ENCODE assay signal across 24 cellular contexts in genomic region chr10:124898493-124898892, GRCh38. TPM values are rescaled to one million over a fixed set of nuclear protein-coding genes. Genes with fewer than 3 reads are reported as not detected.
DNase-seq lines count a peak whose midpoint lies in the region; ATAC-seq and TF ChIP-seq lines count a peak whose summit lies in the region.
"Had no signal": no experiment of that assay in that cellular context is flagged by ENCODE, and none has a peak within 500 bp of the region (broad histone marks: within the 10 kb centered on the region; RNA-seq: fewer than 3 reads in every experiment).

No MANE protein-coding gene starts in this region.

- no peaks in the 10 kb centered on the region for H3K36me3 Mint-ChIP-seq in WTC11
- H3K36me3 Mint-ChIP-seq: activated CD4-positive, alpha-beta memory T cell treated with anti-CD3 and anti-CD28 coated beads for 36 hours; neural progenitor cell had no signal

- ATAC-seq in WTC11 (peak; percentile 86), left colon (peak; percentile 83), upper lobe of right lung (no peak), HG03460 (IDR thresholded peaks at IDR 0.05; ENCODE audit: unreplicated experiment) (no peak)
- ATAC-seq: stimulated activated naive CD8-positive, alpha-beta T cell treated with anti-CD3 and anti-CD28 coated beads, Interleukin-15, amount 100 ng/mL, for 72 hours had no signal

- no peaks in the 10 kb centered on the region for H3K4me1 ChIP-seq in upper lobe of right lung
- H3K4me1 ChIP-seq: sigmoid colon, tibial artery had no signal

- H3K27me3 ChIP-seq in upper lobe of right lung: peaks cover 5% of the 10 kb centered on the region
- H3K27me3 ChIP-seq: neural progenitor cell, tibial artery had no signal

- no peak overlapping the region for H3K27ac ChIP-seq in upper lobe of right lung
- H3K27ac ChIP-seq: neural progenitor cell, sigmoid colon, tibial artery had no signal

- TF ChIP-seq CTCF in WTC11 (IDR thresholded peaks at IDR 0.05): no peak
- TF ChIP-seq CTCF in upper lobe of right lung (IDR thresholded peaks at IDR 0.05): no peak

- no peaks in the 10 kb centered on the region; the same call in 1 of the 2 replicates for H3K27me3 Mint-ChIP-seq in WTC11 (ENCODE audit: low read depth)

- no peak overlapping the region for H3K27ac Mint-ChIP-seq in WTC11
- H3K27ac Mint-ChIP-seq: activated CD4-positive, alpha-beta memory T cell treated with anti-CD3 and anti-CD28 coated beads for 36 hours; stimulated activated naive CD8-positive, alpha-beta T cell treated with anti-CD3 and anti-CD28 coated beads, Interleukin-15, amount 100 ng/mL, for 72 hours had no signal

- H3K4me3 Mint-ChIP-seq in WTC11: no peak overlapping the region
- H3K4me3 Mint-ChIP-seq: activated CD4-positive, alpha-beta memory T cell treated with anti-CD3 and anti-CD28 coated beads for 36 hours; stimulated activated naive CD8-positive, alpha-beta T cell treated with anti-CD3 and anti-CD28 coated beads, Interleukin-15, amount 100 ng/mL, for 72 hours had no signal

- POLR2A ChIA-PET in WTC11 (lab: Charles Lee): interaction anchor here (0.6 to 0.8 kb wide), 2 partner anchors 12 to 112 kb away, joined by 3 to 4 read pairs; no protein-coding TSS in a partner anchor

- H3K9me3 ChIP-seq in upper lobe of right lung: no peaks in the 10 kb centered on the region
- H3K9me3 ChIP-seq: sigmoid colon, tibial artery had no signal

- H3K4me1 Mint-ChIP-seq in WTC11: no peaks in the 10 kb centered on the region
- H3K4me1 Mint-ChIP-seq: stimulated activated naive CD8-positive, alpha-beta T cell treated with anti-CD3 and anti-CD28 coated beads, Interleukin-15, amount 100 ng/mL, for 72 hours had no signal

- CTCF ChIA-PET in WTC11 (lab: Charles Lee): no interaction called here

- intact Hi-C loops in left colon (cut with DNase I, micrococcal nuclease) (no loop called here), upper lobe of right lung (cut with DNase I) (no loop called here)

- no peak overlapping the region for H3K4me3 ChIP-seq in upper lobe of right lung
- H3K4me3 ChIP-seq: lung, neural progenitor cell, sigmoid colon, tibial artery had no signal

- H3K36me3 ChIP-seq in upper lobe of right lung: no peaks in the 10 kb centered on the region
- H3K36me3 ChIP-seq: neural progenitor cell, sigmoid colon, tibial artery had no signal

- no peaks in the 10 kb centered on the region for H3K9me3 Mint-ChIP-seq in WTC11
- H3K9me3 Mint-ChIP-seq: activated CD4-positive, alpha-beta memory T cell treated with anti-CD3 and anti-CD28 coated beads for 36 hours; neural progenitor cell; stimulated activated naive CD8-positive, alpha-beta T cell treated with anti-CD3 and anti-CD28 coated beads, Interleukin-15, amount 100 ng/mL, for 72 hours had no signal

- DNase-seq in NCI-H2227 (lab: John Stamatoyannopoulos, UW; ENCODE audit: unreplicated experiment) (peak; percentile 6), NCI-H2227 treated with DMSO at 0.1 percent for 48 hours (lab: John Stamatoyannopoulos, UW) (no peak), WTC11 (ENCODE audit: low spot score) (peak; percentile 25), left colon (peak in 1 of 2 donors; percentile 28), upper lobe of right lung (peak; percentile 13), NCI-H774 (lab: John Stamatoyannopoulos, UW) (no peak)
- no peak for DNase-seq in stimulated activated naive CD4-positive, alpha-beta T cell treated with Interleukin-2 at 50 U/mL for 16 hours (lab: John Stamatoyannopoulos, UW)
- DNase-seq: activated CD4-positive, alpha-beta memory T cell treated with anti-CD3 and anti-CD28 coated beads for 36 hours; activated CD4-positive, CD25-positive, alpha-beta regulatory T cell; activated gamma-delta T cell; activated T-cell treated with anti-CD3 and anti-CD28 coated beads, Interleukin-2, amount 50 U/mL, for 1 hour; cerebellar nuclear complex; DMS79; foreskin melanocyte; NCI-H2029 treated with DMSO at 0.1 percent for 48 hours; NK-92 treated with Interleukin-12 subunit alpha and Interleukin-12 subunit beta, amount 100 ng/mL, for 24 hours; SHP77 treated with DMSO at 0.1 percent for 48 hours; sigmoid colon; stimulated activated CD4-positive, alpha-beta T cell treated with anti-CD3 and anti-CD28 coated beads, Interleukin-15, amount 100 ng/mL, for 24 hours; stimulated activated naive CD8-positive, alpha-beta T cell treated with anti-CD3 and anti-CD28 coated beads, Interleukin-15, amount 100 ng/mL, for 72 hours had no signal

TF ChIP-seq in WTC11, 78 proteins besides CTCF, POLR2A, EP300 and RAD21:
- TF ChIP-seq SMAD4 (CRISPR knock-in tag; IDR thresholded peaks at IDR 0.05) (no peak), CBFB (CRISPR knock-in tag; IDR thresholded peaks at IDR 0.05; ENCODE audit: low read depth) (no peak), ZNF532 (CRISPR knock-in tag; IDR thresholded peaks at IDR 0.05; ENCODE audit: borderline replicate concordance) (no peak), CREM (CRISPR knock-in tag; IDR thresholded peaks at IDR 0.05) (no peak)
TF ChIP-seq in WTC11: peak in this region for 0.

RNA-seq across cellular contexts. Expression of gene ZRANB1, which starts 43.4 kb away (rescaled TPM):
- total RNA-seq in WTC11 (2021) (13.9 to 15.9 TPM (median 15.3 TPM) in 3 replicates), left colon (10 to 100 TPM; 10.6 to 13.6 TPM), upper lobe of right lung (20.5 TPM)

Comparison
In these comparisons a context has a peak if more than half of its experiments do, and no peak if none do; other contexts are left out.
1. DNase-seq: peak in NCI-H2227 (single experiment), WTC11 (single experiment) and upper lobe of right lung (single experiment); none in NCI-H2227 treated with DMSO at 0.1 percent for 48 hours (single experiment), stimulated activated naive CD4-positive, alpha-beta T cell treated with Interleukin-2 at 50 U/mL for 16 hours (single experiment) and NCI-H774 (single experiment).
2. ATAC-seq: peak in WTC11 (single experiment) and left colon (single experiment); none in upper lobe of right lung (single experiment) and HG03460 (single experiment).